In genomic region chr3:16658004-16658932, GRCh38 we compare ENCODE assay signal across 13 cellular contexts. TPM values are rescaled to one million over a fixed set of nuclear protein-coding genes. Genes with fewer than 3 reads are reported as not detected.
A peak's percentile ranks its signal among the peaks of the same experiment; 100 is the strongest.
DNase-seq lines count a peak whose midpoint lies in the region; TF ChIP-seq lines count a peak whose summit lies in the region.
"Had no signal": no experiment of that assay in that cellular context is flagged by ENCODE, and none has a peak within 500 bp of the region (broad histone marks: within the 10 kb centered on the region; RNA-seq: fewer than 3 reads in every experiment).

No MANE protein-coding gene starts in this region.

- peaks cover 2% of the 10 kb centered on the region for H3K27me3 Mint-ChIP-seq in HFFc6 (ENCODE audit: insufficient read depth)
- no peaks in the 10 kb centered on the region for H3K27me3 Mint-ChIP-seq in nephron (ENCODE audit: low read depth)

- H3K27ac Mint-ChIP-seq in HFFc6: no peak overlapping the region
- H3K27ac Mint-ChIP-seq in nephron: no peak overlapping the region
- H3K27ac Mint-ChIP-seq: activated naive CD4-positive, alpha-beta T cell treated with anti-CD3 and anti-CD28 coated beads, Interleukin-2, amount 50 U/mL, for 24 hours had no signal

- H3K36me3 Mint-ChIP-seq in HFFc6 (ENCODE audit: low read depth) (0 out of 2 replicates have a peak, but pooled peaks cover 4% of the 10 kb centered on the region), nephron (ENCODE audit: low read depth) (no peaks in the 10 kb centered on the region)
- H3K36me3 Mint-ChIP-seq: activated naive CD4-positive, alpha-beta T cell treated with anti-CD3 and anti-CD28 coated beads, Interleukin-2, amount 50 U/mL, for 24 hours had no signal

- no peak overlapping the region for H3K4me3 Mint-ChIP-seq in HFFc6
- no peak overlapping the region for H3K4me3 Mint-ChIP-seq in nephron
- H3K4me3 Mint-ChIP-seq: activated naive CD4-positive, alpha-beta T cell treated with anti-CD3 and anti-CD28 coated beads, Interleukin-2, amount 50 U/mL, for 24 hours had no signal

- H3K9me3 Mint-ChIP-seq in HFFc6 (no peaks in the 10 kb centered on the region), nephron (peaks cover 9% of the 10 kb centered on the region)

- no peaks in the 10 kb centered on the region for H3K4me1 Mint-ChIP-seq in HFFc6 (ENCODE audit: low read depth)
- H3K4me1 Mint-ChIP-seq in nephron: no peaks in the 10 kb centered on the region
- H3K4me1 Mint-ChIP-seq: activated naive CD4-positive, alpha-beta T cell treated with anti-CD3 and anti-CD28 coated beads, Interleukin-2, amount 50 U/mL, for 24 hours had no signal

- TF ChIP-seq CTCF in HFFc6 (IDR thresholded peaks at IDR 0.05) (0 out of 2 replicates have a peak, but pooled peaks have one; percentile 8), nephron (IDR thresholded peaks at IDR 0.05; ENCODE audit: unreplicated experiment in 3 of 3) (peak; percentile 13 to 28 (median 25))

- DNase-seq in HFFc6 (no peak), NCI-H1436 treated with DMSO at 0.1 percent for 48 hours (lab: John Stamatoyannopoulos, UW) (peak; percentile 76), astrocyte of the hippocampus (ENCODE audit: low read depth, low spot score) (peak; percentile 23), cerebellum (ENCODE audit: low spot score) (no peak), GDM1 (lab: John Stamatoyannopoulos, UW) (no peak)
- no peak for DNase-seq in activated naive CD4-positive, alpha-beta T cell treated with Interleukin-2 at 50 U/mL for 16 hours
- DNase-seq: activated CD4-positive, alpha-beta T cell treated with anti-CD3 and anti-CD28 coated beads, Interleukin-2, amount 50 U/mL, for 48 hours; NCI-H2029 treated with DMSO at 0.1 percent for 48 hours; small intestine; uterus had no signal

RNA-seq across cellular contexts. Expression of gene DAZL, which starts 53.0 kb away (rescaled TPM):
- not detected for total RNA-seq in HFFc6 (2021; fragmentation: NEBNext Ultra II Directional; extraction: Animal tissue kit (Norgen Biotek cat#: 25700))
- 0.09 TPM for total RNA-seq in cerebellum
- total RNA-seq: dermis microvascular lymphatic vessel endothelial cell had no signal

Comparison
In these comparisons a context has a peak if more than half of its experiments do, and no peak if none do; other contexts are left out.
1. DNase-seq: peak in NCI-H1436 treated with DMSO at 0.1 percent for 48 hours (single experiment) and astrocyte of the hippocampus (single experiment); none in HFFc6 (single experiment), cerebellum (single experiment), GDM1 (single experiment) and activated naive CD4-positive, alpha-beta T cell treated with Interleukin-2 at 50 U/mL for 16 hours (single experiment).